9 cellular contexts compared by ENCODE assay signal in genomic region chr16:72856797-72857196, GRCh38.
A peak's percentile ranks its signal among the peaks of the same experiment; 100 is the strongest.
DNase-seq lines count a peak whose midpoint lies in the region; TF ChIP-seq lines count a peak whose summit lies in the region.
"Had no signal": no experiment of that assay in that cellular context is flagged by ENCODE, and none has a peak within 500 bp of the region (broad histone marks: within the 10 kb centered on the region; RNA-seq: fewer than 3 reads in every experiment).

No MANE protein-coding gene starts in this region.

- no peaks in the 10 kb centered on the region for H3K36me3 ChIP-seq in OCI-LY3 (replicated peaks; ENCODE audit: low read depth, low read length)
- H3K36me3 ChIP-seq in tibial nerve: no peaks in the 10 kb centered on the region
- H3K36me3 ChIP-seq: Peyer's patch had no signal

- no peak overlapping the region for H3K27ac ChIP-seq in OCI-LY3 (ENCODE audit: low read length)
- no peak overlapping the region for H3K27ac ChIP-seq in tibial nerve
- H3K27ac ChIP-seq: Peyer's patch had no signal

- no peak overlapping the region for H2AFZ ChIP-seq in OCI-LY3 (ENCODE audit: low read depth, low read length)

- H3K4me2 ChIP-seq in OCI-LY3 (ENCODE audit: low read length): no peak overlapping the region

- H4K20me1 ChIP-seq in OCI-LY3 (ENCODE audit: insufficient read depth, low read length): peaks cover 2% of the 10 kb centered on the region; the same call in 1 of the 2 replicates

- peak; percentile 44 for TF ChIP-seq CTCF in AG09309 (IDR thresholded peaks at IDR 0.05; ENCODE audit: control insufficient read depth, insufficient read depth, low read depth, low read length, missing control alignments)
- TF ChIP-seq CTCF in GM12873 (IDR thresholded peaks at IDR 0.05; ENCODE audit: insufficient read depth, low read depth, low read length, missing control alignments): peak; percentile 77
- peak; percentile 39 for TF ChIP-seq CTCF in OCI-LY3 (IDR thresholded peaks at IDR 0.05; ENCODE audit: low read depth, low read length)
- TF ChIP-seq CTCF in fibroblast of pulmonary artery (IDR thresholded peaks at IDR 0.05; ENCODE audit: low read length, missing control alignments): peak; percentile 51
- no peak for TF ChIP-seq CTCF in tibial nerve (IDR thresholded peaks at IDR 0.05)

- H3K79me2 ChIP-seq in OCI-LY3 (ENCODE audit: low read length): no peaks in the 10 kb centered on the region

- DNase-seq in AG09309 (ENCODE audit: low read depth): no peak
- peak; percentile 41 for DNase-seq in fibroblast of pulmonary artery (ENCODE audit: low read depth)
- no peak for DNase-seq in H4 (ENCODE audit: low spot score)
- no peak for DNase-seq in effector CD8-positive, alpha-beta T cell (lab: John Stamatoyannopoulos, UW)
- DNase-seq in tibial nerve (ENCODE audit: low spot score in 2 of 2): no peak
- no peak for DNase-seq in activated CD4-positive, CD25-positive, alpha-beta regulatory T cell (lab: John Stamatoyannopoulos, UW)

- H3K27me3 ChIP-seq in OCI-LY3 (ENCODE audit: low read depth, low read length): no peaks in the 10 kb centered on the region
- no peaks in the 10 kb centered on the region for H3K27me3 ChIP-seq in tibial nerve
- H3K27me3 ChIP-seq: Peyer's patch had no signal

- 82 to 87% methylated on average over 1 of the region's 1 CpG for WGBS in tibial nerve, 2 donors

- no peaks in the 10 kb centered on the region for H3K9me3 ChIP-seq in OCI-LY3 (ENCODE audit: insufficient read depth, low read length)
- no peaks in the 10 kb centered on the region for H3K9me3 ChIP-seq in tibial nerve
- H3K9me3 ChIP-seq: Peyer's patch had no signal

- H3K9ac ChIP-seq in OCI-LY3 (ENCODE audit: low read length): no peak overlapping the region

- H3K4me3 ChIP-seq in AG09309 (ENCODE audit: control insufficient read depth, low read depth, low read length): no peak overlapping the region
- no peak overlapping the region for H3K4me3 ChIP-seq in OCI-LY3 (ENCODE audit: low read length)
- H3K4me3 ChIP-seq in fibroblast of pulmonary artery (replicated peaks; ENCODE audit: low read depth, low read length): no peak overlapping the region
- H3K4me3 ChIP-seq in tibial nerve: no peak overlapping the region
- H3K4me3 ChIP-seq: Peyer's patch had no signal

- TF ChIP-seq POLR2A in tibial nerve (IDR thresholded peaks at IDR 0.05): no peak

- no peak for TF ChIP-seq EP300 in tibial nerve (IDR thresholded peaks at IDR 0.05)

- H3K4me1 ChIP-seq in OCI-LY3 (ENCODE audit: low read length) (peaks cover 10% of the 10 kb centered on the region), tibial nerve (peaks cover 0 to 49% (median 10%) of the 10 kb centered on the region in 4 donors)
- H3K4me1 ChIP-seq: Peyer's patch had no signal

Comparison
In these comparisons a context has a peak if more than half of its experiments do, and no peak if none do; other contexts are left out.
1. CTCF ChIP-seq: peak in AG09309 (single experiment), GM12873 (single experiment), OCI-LY3 (single experiment) and fibroblast of pulmonary artery (single experiment); none in tibial nerve (0 of 5).